Comparison of ENCODE assay signal across 13 cellular contexts in the genomic region with DNA sequence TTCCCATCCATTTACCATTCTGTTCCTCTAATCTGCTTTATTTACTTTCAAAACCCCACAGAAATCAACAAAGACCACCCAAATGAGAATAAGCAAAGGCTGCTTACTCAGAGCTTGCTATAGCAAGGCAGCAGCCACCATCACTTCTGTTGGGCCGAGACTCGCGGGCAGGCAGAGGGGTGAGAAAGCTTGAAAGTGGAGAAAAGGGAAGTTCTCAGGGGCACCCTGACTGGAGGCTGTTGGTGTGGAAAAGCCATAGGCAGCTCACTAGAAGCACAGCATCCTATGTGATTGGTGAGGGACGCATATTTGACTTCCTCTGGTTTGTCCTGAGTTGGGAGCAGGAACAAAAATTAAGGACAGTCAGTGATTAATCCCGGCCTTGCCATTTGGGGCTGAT.
DNase-seq lines count a peak whose midpoint lies in the region; ATAC-seq lines count a peak whose summit lies in the region.
"Had no signal": no experiment of that assay in that cellular context is flagged by ENCODE, and none has a peak within 500 bp of the region (broad histone marks: within the 10 kb centered on the region; RNA-seq: fewer than 3 reads in every experiment).

No MANE protein-coding gene starts in this region.

- ATAC-seq in GM18520 (IDR thresholded peaks at IDR 0.05; ENCODE audit: unreplicated experiment) (peak; percentile 55), GM21717 (IDR thresholded peaks at IDR 0.05; ENCODE audit: unreplicated experiment) (peak; percentile 81), HG03432 (IDR thresholded peaks at IDR 0.05; ENCODE audit: unreplicated experiment) (peak; percentile 80), HG02981 (IDR thresholded peaks at IDR 0.05; ENCODE audit: unreplicated experiment) (no peak)
- ATAC-seq: activated CD4-positive, alpha-beta T cell treated with anti-CD3 and anti-CD28 coated beads for 36 hours; activated T-cell treated with anti-CD3 and anti-CD28 coated beads, Interleukin-2, amount 50 U/mL, for 72 hours had no signal

- intact Hi-C loops in head of caudate nucleus (cut with DNase I), result no loop called here

- DNase-seq in SIG-M5 (lab: John Stamatoyannopoulos, UW), result peak; percentile 24
- no peak for DNase-seq in stimulated activated CD4-positive, alpha-beta T cell treated with anti-CD3 and anti-CD28 coated beads, Interleukin-4, amount 100 ng/mL, for 1 hour
- no peak for DNase-seq in head of caudate nucleus
- DNase-seq in NCI-H526 (lab: John Stamatoyannopoulos, UW), result no peak
- DNase-seq: activated CD4-positive, alpha-beta T cell treated with anti-CD3 and anti-CD28 coated beads for 36 hours; activated T-cell treated with anti-CD3 and anti-CD28 coated beads, Interleukin-2, amount 50 U/mL, for 72 hours; NCI-H1436; NCI-H2227 treated with DMSO at 0.1 percent for 48 hours; T-helper 2 cell had no signal
